In the genomic region with DNA sequence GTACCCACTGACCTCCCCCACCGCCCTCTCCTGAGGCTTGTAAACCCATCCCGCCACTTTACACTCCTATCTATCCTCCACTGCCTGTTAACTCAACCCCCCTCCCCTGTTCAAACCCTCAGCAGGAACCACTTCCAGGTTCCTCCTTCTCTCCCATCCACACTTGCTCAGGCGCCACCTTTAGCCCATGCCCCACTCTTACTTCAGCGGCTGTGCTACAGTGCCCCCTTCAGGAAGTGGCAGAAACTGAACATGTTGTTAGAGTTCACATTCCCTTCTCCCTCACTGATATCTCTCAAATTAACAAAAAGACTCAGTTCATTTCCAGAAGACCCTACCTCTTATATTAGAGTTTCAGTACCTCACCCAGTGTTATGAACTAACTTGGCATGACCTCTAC, we compare ENCODE assay signal across 22 cellular contexts. TPM values are rescaled to one million over a fixed set of nuclear protein-coding genes. Genes with fewer than 3 reads are reported as not detected.
A peak's percentile ranks its signal among the peaks of the same experiment; 100 is the strongest.
DNase-seq lines count a peak whose midpoint lies in the region; ATAC-seq and TF ChIP-seq lines count a peak whose summit lies in the region.
"Had no signal": no experiment of that assay in that cellular context is flagged by ENCODE, and none has a peak within 500 bp of the region (broad histone marks: within the 10 kb centered on the region; RNA-seq: fewer than 3 reads in every experiment).

No MANE protein-coding gene starts in this region.

- no peak overlapping the region for H3K4me2 ChIP-seq in OCI-LY1 (ENCODE audit: low read length)

- H3K36me3 Mint-ChIP-seq in endodermal cell (ENCODE audit: low read depth): peaks cover 86% of the 10 kb centered on the region
- peaks cover 90% of the 10 kb centered on the region for H3K36me3 Mint-ChIP-seq in neural crest cell (ENCODE audit: low read depth)

- H3K79me2 ChIP-seq in OCI-LY1 (ENCODE audit: insufficient read depth, low read length): no peaks in the 10 kb centered on the region

- no peaks in the 10 kb centered on the region for H3K27me3 ChIP-seq in H7 (ENCODE audit: control insufficient read depth, insufficient read depth, low read length)
- no peaks in the 10 kb centered on the region for H3K27me3 ChIP-seq in OCI-LY1 (ENCODE audit: insufficient read depth, low read length)
- H3K27me3 ChIP-seq in endodermal cell (ENCODE audit: control insufficient read depth, insufficient read depth, low read length, poor library complexity, severe bottlenecking): no peaks in the 10 kb centered on the region
- H3K27me3 ChIP-seq: esophagus squamous epithelium, MG63, right atrium auricular region had no signal

- H2AFZ ChIP-seq in OCI-LY1 (ENCODE audit: low read length): no peak overlapping the region

- H3K4me3 Mint-ChIP-seq in endodermal cell (no peak overlapping the region), neural crest cell (peak overlapping the region; percentile 59)
- H3K4me3 Mint-ChIP-seq: activated CD8-positive, alpha-beta T cell treated with anti-CD3 and anti-CD28 coated beads, Interleukin-2, amount 10 ng/mL, durations not matched to agents 7 days and 5 days; immature natural killer cell had no signal

- H3K36me3 ChIP-seq in H7 (replicated peaks; ENCODE audit: control insufficient read depth, insufficient read depth, low read length): peaks cover 3% of the 10 kb centered on the region
- H3K36me3 ChIP-seq in OCI-LY1 (ENCODE audit: insufficient read depth, low read length): peaks cover 40% of the 10 kb centered on the region
- peaks cover 97% of the 10 kb centered on the region for H3K36me3 ChIP-seq in endodermal cell (ENCODE audit: control insufficient read depth, insufficient read depth, low read length)
- H3K36me3 ChIP-seq: MG63 had no signal

- ATAC-seq in GM19395 (IDR thresholded peaks at IDR 0.05; ENCODE audit: unreplicated experiment): no peak
- ATAC-seq: activated CD8-positive, alpha-beta T cell treated with anti-CD3 and anti-CD28 coated beads, Interleukin-2, amount 10 ng/mL, durations not matched to agents 7 days and 5 days; activated naive CD4-positive, alpha-beta T cell treated with anti-CD3 and anti-CD28 coated beads, Interleukin-2, amount 50 U/mL, for 72 hours; left ventricle myocardium superior had no signal

- DNase-seq in H7 (peak; percentile 39), endodermal cell (peak; percentile 61), neural crest cell (ENCODE audit: low read depth, low spot score) (no peak), hepatic stellate cell (ENCODE audit: low spot score) (no peak), NCI-H1436 (lab: John Stamatoyannopoulos, UW) (no peak)
- DNase-seq: activated CD8-positive, alpha-beta T cell treated with anti-CD3 and anti-CD28 coated beads, Interleukin-2, amount 10 ng/mL, durations not matched to agents 7 days and 5 days; AML-193; cerebellar nuclear complex; esophagus squamous epithelium; immature natural killer cell; left ventricle myocardium superior; MG63; NCI-H1694; NCI-H2227 treated with DMSO at 0.1 percent for 48 hours; NCI-H82; occipital lobe; stimulated activated CD4-positive, alpha-beta T cell treated with anti-CD3 and anti-CD28 coated beads, Interleukin-4, amount 100 ng/mL, for 4 hours; T-helper 9 cell had no signal

- no peaks in the 10 kb centered on the region for H3K9me2 ChIP-seq in OCI-LY1 (ENCODE audit: low read depth, low read length)

- no peaks in the 10 kb centered on the region for H3K4me1 ChIP-seq in OCI-LY1 (ENCODE audit: insufficient read depth, low read length, severe bottlenecking)
- H3K4me1 ChIP-seq in endodermal cell (ENCODE audit: control insufficient read depth, insufficient read depth, low read length): no peaks in the 10 kb centered on the region
- H3K4me1 ChIP-seq: esophagus squamous epithelium, right atrium auricular region had no signal

- no peaks in the 10 kb centered on the region for H4K20me1 ChIP-seq in OCI-LY1 (ENCODE audit: insufficient read depth, low read length)

- WGBS in endodermal cell (ENCODE audit: insufficient coverage in 1 of 2, insufficient read length in 1 of 2), 2 experiments: 71 to 86% methylated on average over 1 to 4 of the region's 4 CpGs

- H3K9ac ChIP-seq in OCI-LY1 (ENCODE audit: low read length) (no peak overlapping the region), endodermal cell (ENCODE audit: extremely low read depth, low read length, poor library complexity, severe bottlenecking) (no peak overlapping the region)

- H3K9me3 ChIP-seq in OCI-LY1 (ENCODE audit: low read length): peaks cover 35% of the 10 kb centered on the region
- peaks cover 97% of the 10 kb centered on the region for H3K9me3 ChIP-seq in endodermal cell (ENCODE audit: control insufficient read depth, low read length)

- TF ChIP-seq CTCF in OCI-LY1 (IDR thresholded peaks at IDR 0.05; ENCODE audit: low read length) (peak; percentile 8; the same call in 1 of the 2 replicates), endodermal cell (conservative IDR thresholded peaks at IDR 0.05) (peak; percentile 67), neural crest cell (conservative IDR thresholded peaks at IDR 0.05) (no peak)

- H3K27ac Mint-ChIP-seq in endodermal cell (no peak overlapping the region), neural crest cell (ENCODE audit: unreplicated experiment) (peak overlapping the region; percentile 19)
- H3K27ac Mint-ChIP-seq: activated CD8-positive, alpha-beta T cell treated with anti-CD3 and anti-CD28 coated beads, Interleukin-2, amount 10 ng/mL, durations not matched to agents 7 days and 5 days had no signal

- no peaks in the 10 kb centered on the region for H3K27me3 Mint-ChIP-seq in endodermal cell (ENCODE audit: insufficient read depth)
- H3K27me3 Mint-ChIP-seq in neural crest cell (ENCODE audit: low read depth): no peaks in the 10 kb centered on the region

- H3K9me3 Mint-ChIP-seq in endodermal cell: peaks cover 77% of the 10 kb centered on the region
- peaks cover 53% of the 10 kb centered on the region for H3K9me3 Mint-ChIP-seq in neural crest cell

- no peaks in the 10 kb centered on the region for H3F3A ChIP-seq in OCI-LY1 (ENCODE audit: insufficient read depth, low read length)

- H3K27ac ChIP-seq in OCI-LY1 (ENCODE audit: low read depth, low read length, poor library complexity, severe bottlenecking): no peak overlapping the region
- H3K27ac ChIP-seq in endodermal cell (ENCODE audit: low read depth, low read length): no peak overlapping the region
- H3K27ac ChIP-seq: esophagus squamous epithelium, right atrium auricular region had no signal

- H3K4me3 ChIP-seq in H7 (ENCODE audit: insufficient read depth, low read depth, low read length) (no peak overlapping the region), OCI-LY1 (ENCODE audit: low read depth, low read length, poor library complexity, severe bottlenecking) (no peak overlapping the region), endodermal cell (ENCODE audit: low read length) (no peak overlapping the region)
- H3K4me3 ChIP-seq: esophagus squamous epithelium, MG63, right atrium auricular region had no signal

- H3K4me1 Mint-ChIP-seq in endodermal cell (no peaks in the 10 kb centered on the region), neural crest cell (no peaks in the 10 kb centered on the region)

RNA-seq across cellular contexts. Expression of a gene that starts 49.4 kb away (rescaled TPM):
- 18.2 and 27.7 TPM in 2 replicates for total RNA-seq in H7 (2014; rRNA removed; shearing (Covaris generic))
- total RNA-seq in endodermal cell (10 to 100 TPM; 66.9 to 75.4 TPM), neural crest cell (73.7 and 78.1 TPM in 2 replicates)
- polyA plus RNA-seq in endodermal cell (2013, experiment 1 of 2): 43.3 TPM
- 44.6 TPM for polyA plus RNA-seq in endodermal cell (2013, experiment 2 of 2)

Comparison
In these comparisons a context has a peak if more than half of its experiments do, and no peak if none do; other contexts are left out.
1. DNase-seq: peak in H7 (single experiment) and endodermal cell (single experiment); none in neural crest cell (single experiment), hepatic stellate cell (single experiment) and NCI-H1436 (single experiment).